ENCODE assay signal across 18 cellular contexts in genomic region chr7:22486597-22486996, GRCh38. TPM values are rescaled to one million over a fixed set of nuclear protein-coding genes. Genes with fewer than 3 reads are reported as not detected.
DNase-seq lines count a peak whose midpoint lies in the region; ATAC-seq and TF ChIP-seq lines count a peak whose summit lies in the region.
"Had no signal": no experiment of that assay in that cellular context is flagged by ENCODE, and none has a peak within 500 bp of the region (broad histone marks: within the 10 kb centered on the region; RNA-seq: fewer than 3 reads in every experiment).

No MANE protein-coding gene starts in this region.

- H3K23ac ChIP-seq in trophoblast cell (ENCODE audit: low read length): no peak overlapping the region

- no peak overlapping the region for H3K27ac Mint-ChIP-seq in activated CD4-positive, alpha-beta T cell treated with anti-CD3 and anti-CD28 coated beads, Interleukin-2, amount 10 ng/mL, durations not matched to agents 24 days and 14 days
- H3K27ac Mint-ChIP-seq: CD14-positive monocyte had no signal

- no peaks in the 10 kb centered on the region for H3K9me3 ChIP-seq in trophoblast cell (ENCODE audit: insufficient read depth, low read depth, low read length)

- no peaks in the 10 kb centered on the region for H3K36me3 ChIP-seq in KMS-11 (ENCODE audit: insufficient read depth)
- no peaks in the 10 kb centered on the region for H3K36me3 ChIP-seq in trophoblast cell (ENCODE audit: control insufficient read depth in 1 of 2, insufficient read depth in 2 of 2, low read length in 2 of 2)

- peak overlapping the region; percentile 13 for H4K91ac ChIP-seq in trophoblast cell (ENCODE audit: low read depth, low read length)

- H3K36me3 Mint-ChIP-seq in activated CD4-positive, alpha-beta T cell treated with anti-CD3 and anti-CD28 coated beads, Interleukin-2, amount 10 ng/mL, durations not matched to agents 24 days and 14 days (ENCODE audit: low read depth): no peaks in the 10 kb centered on the region
- H3K36me3 Mint-ChIP-seq: CD14-positive monocyte had no signal

- H3K27ac ChIP-seq in KMS-11 (no peak overlapping the region), trophoblast cell (ENCODE audit: low read depth, low read length) (no peak overlapping the region)

- H3K4me2 ChIP-seq in KMS-11 (peak overlapping the region; percentile 65), trophoblast cell (ENCODE audit: low read length) (no peak overlapping the region)

- H3K4me1 ChIP-seq in KMS-11 (ENCODE audit: low read depth, poor library complexity, severe bottlenecking) (peaks cover 47% of the 10 kb centered on the region), trophoblast cell (ENCODE audit: control insufficient read depth in 1 of 2, insufficient read depth in 2 of 2, low read length in 2 of 2) (peaks cover 4 to 14% of the 10 kb centered on the region in 2 experiments)

- H2BK120ac ChIP-seq in trophoblast cell (ENCODE audit: insufficient read depth, low read length, poor library complexity): no peak overlapping the region

- peaks cover 14% of the 10 kb centered on the region for H3K27me3 Mint-ChIP-seq in activated CD4-positive, alpha-beta T cell treated with anti-CD3 and anti-CD28 coated beads, Interleukin-2, amount 10 ng/mL, durations not matched to agents 24 days and 14 days

- H3K4me3 ChIP-seq in KMS-11 (IDR thresholded peaks at IDR 0.05; ENCODE audit: insufficient read depth, low read depth, low read length) (no peak overlapping the region), trophoblast cell (ENCODE audit: low read depth, low read length) (no peak overlapping the region)

- TF ChIP-seq CTCF in KMS-11 (conservative IDR thresholded peaks at IDR 0.05; ENCODE audit: low read depth, low read length): no peak

- ATAC-seq in HG02973 (IDR thresholded peaks at IDR 0.05; ENCODE audit: unreplicated experiment) (no peak), GM18519 (IDR thresholded peaks at IDR 0.05; ENCODE audit: low FRiP score, unreplicated experiment) (no peak), GM19351 (IDR thresholded peaks at IDR 0.05; ENCODE audit: unreplicated experiment) (no peak)
- ATAC-seq: HCT116 had no signal

- H2AFZ ChIP-seq in KMS-11 (ENCODE audit: low read depth) (peak overlapping the region; percentile 36; the same call in 1 of the 2 replicates), trophoblast cell (ENCODE audit: insufficient read depth, low read length, poor library complexity) (no peak overlapping the region)

- H2AK5ac ChIP-seq in trophoblast cell (ENCODE audit: low read length): no peak overlapping the region

- H3K18ac ChIP-seq in trophoblast cell (ENCODE audit: low read length): no peak overlapping the region

- H3K27me3 ChIP-seq in KMS-11 (ENCODE audit: insufficient read depth, low read depth) (no peaks in the 10 kb centered on the region), trophoblast cell (ENCODE audit: insufficient read depth, low read length) (no peaks in the 10 kb centered on the region)

- H4K20me1 ChIP-seq in KMS-11 (ENCODE audit: insufficient read depth): no peaks in the 10 kb centered on the region

- H3K4ac ChIP-seq in trophoblast cell (ENCODE audit: low read depth, low read length): no peak overlapping the region

- no peak overlapping the region for H3K14ac ChIP-seq in trophoblast cell (ENCODE audit: low read length)

- H3K4me3 Mint-ChIP-seq in activated CD4-positive, alpha-beta T cell treated with anti-CD3 and anti-CD28 coated beads, Interleukin-2, amount 10 ng/mL, durations not matched to agents 24 days and 14 days: no peak overlapping the region
- H3K4me3 Mint-ChIP-seq: CD14-positive monocyte had no signal

- peak; percentile 47 for DNase-seq in activated CD4-positive, alpha-beta T cell treated with anti-CD3 and anti-CD28 coated beads, Interleukin-2, amount 10 ng/mL, durations not matched to agents 24 days and 14 days
- no peak for DNase-seq in activated CD4-positive, alpha-beta T cell treated with anti-CD3 and anti-CD28 coated beads for 48 hours
- DNase-seq in islet precursor cell (peak; percentile 58), trophoblast cell (no peak)
- DNase-seq: COR-L47, KBM-7, NCI-H1417 treated with DMSO at 0.1 percent for 48 hours, NCI-H2081 treated with DMSO at 0.1 percent for 48 hours, NCI-H226, NCI-H526, OCI-M1, SHP77 treated with DMSO at 0.1 percent for 48 hours had no signal

- H3K79me2 ChIP-seq in KMS-11 (ENCODE audit: insufficient read depth, low read depth) (no peaks in the 10 kb centered on the region), trophoblast cell (ENCODE audit: control insufficient read depth, insufficient read depth, low read length, poor library complexity) (no peaks in the 10 kb centered on the region)

- peaks cover 7% of the 10 kb centered on the region for H3K4me1 Mint-ChIP-seq in activated CD4-positive, alpha-beta T cell treated with anti-CD3 and anti-CD28 coated beads, Interleukin-2, amount 10 ng/mL, durations not matched to agents 24 days and 14 days

- no peaks in the 10 kb centered on the region for H3K9me3 Mint-ChIP-seq in activated CD4-positive, alpha-beta T cell treated with anti-CD3 and anti-CD28 coated beads, Interleukin-2, amount 10 ng/mL, durations not matched to agents 24 days and 14 days

- no CpG with 5 or more reads among the region's 2 CpGs for WGBS in trophoblast cell (ENCODE audit: extremely low coverage, insufficient coverage, insufficient read length)

- intact Hi-C loops in activated CD4-positive, alpha-beta T cell treated with anti-CD3 and anti-CD28 coated beads, Interleukin-2, amount 10 ng/mL, durations not matched to agents 24 days and 14 days (cut with micrococcal nuclease): no loop called here

- peaks cover 9% of the 10 kb centered on the region for H3K79me1 ChIP-seq in trophoblast cell (ENCODE audit: low read length)

- no peak overlapping the region for H2BK5ac ChIP-seq in trophoblast cell (ENCODE audit: low read depth, low read length, poor library complexity)

- H2BK12ac ChIP-seq in trophoblast cell (ENCODE audit: low read length): no peak overlapping the region

- H3K9ac ChIP-seq in KMS-11: no peak overlapping the region
- no peak overlapping the region for H3K9ac ChIP-seq in trophoblast cell (ENCODE audit: low read length)

- H4K8ac ChIP-seq in trophoblast cell (ENCODE audit: low read depth, low read length): no peak overlapping the region

- H4K12ac ChIP-seq in trophoblast cell (ENCODE audit: low read depth, low read length): no peak overlapping the region

RNA-seq across cellular contexts. Expression of gene STEAP1B, which starts 13.4 kb away (rescaled TPM):
- 0.21 TPM in 1 of 2 replicates, not detected in the other for total RNA-seq in activated CD4-positive, alpha-beta T cell treated with anti-CD3 and anti-CD28 coated beads, Interleukin-2, amount 10 ng/mL, durations not matched to agents 24 days and 14 days
- 3.9 and 4.2 TPM in 2 replicates for polyA plus RNA-seq in trophoblast cell (2013)

Comparison
In these comparisons a context has a peak if more than half of its experiments do, and no peak if none do; other contexts are left out.
1. DNase-seq: peak in activated CD4-positive, alpha-beta T cell treated with anti-CD3 and anti-CD28 coated beads, Interleukin-2, amount 10 ng/mL, durations not matched to agents 24 days and 14 days (single experiment) and islet precursor cell (single experiment); none in activated CD4-positive, alpha-beta T cell treated with anti-CD3 and anti-CD28 coated beads for 48 hours (single experiment) and trophoblast cell (0 of 2).